In the genomic region with DNA sequence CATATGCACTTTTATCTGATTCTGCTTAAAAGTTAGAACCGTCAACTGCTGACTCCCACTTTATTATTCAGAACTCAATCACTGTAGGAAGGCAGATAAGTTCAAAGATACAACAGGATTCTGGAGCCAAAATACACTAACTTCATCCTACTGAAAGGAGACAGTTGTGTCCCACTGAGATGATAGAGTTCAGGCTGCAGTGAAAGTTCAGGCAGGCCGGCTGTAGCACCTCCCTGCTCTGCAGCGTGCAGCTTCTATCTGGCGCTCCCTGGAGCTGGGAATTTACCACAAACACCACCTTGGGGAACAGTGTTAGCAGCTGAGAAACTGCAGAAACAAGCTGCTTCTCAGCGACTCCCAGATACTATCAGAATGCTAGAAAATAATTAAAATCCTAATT, we compare ENCODE assay signal across 13 cellular contexts. TPM values are rescaled to one million over a fixed set of nuclear protein-coding genes. Genes with fewer than 3 reads are reported as not detected.
DNase-seq lines count a peak whose midpoint lies in the region; ATAC-seq, FAIRE-seq and TF ChIP-seq lines count a peak whose summit lies in the region.
"Had no signal": no experiment of that assay in that cellular context is flagged by ENCODE, and none has a peak within 500 bp of the region (broad histone marks: within the 10 kb centered on the region; RNA-seq: fewer than 3 reads in every experiment).

No MANE protein-coding gene starts in this region.

- H3K27me3 ChIP-seq in H9 (ENCODE audit: insufficient read depth, low read length) (no peaks in the 10 kb centered on the region), brain microvascular endothelial cell (replicated peaks) (no peaks in the 10 kb centered on the region), spleen (replicated peaks in 1 of 7) (no peaks in the 10 kb centered on the region)

- H3K79me1 ChIP-seq in H9 (ENCODE audit: insufficient read depth, low read depth, low read length, poor library complexity, severe bottlenecking) = no peaks in the 10 kb centered on the region

- H3K4me2 ChIP-seq in H9 (ENCODE audit: insufficient read depth, insufficient read length, low read length) = no peak overlapping the region

- H3K9me3 Mint-ChIP-seq in H9 = no peaks in the 10 kb centered on the region
- H3K9me3 Mint-ChIP-seq: central memory CD8-positive, alpha-beta T cell had no signal

- no peak overlapping the region for H4K8ac ChIP-seq in H9 (replicated peaks; ENCODE audit: insufficient read length, low read depth, low read length)

- no peak overlapping the region for H3K4me3 ChIP-seq in brain microvascular endothelial cell (ENCODE audit: low read depth, low read length)
- H3K4me3 ChIP-seq in kidney (ENCODE audit: low read length in 2 of 2) = no peak overlapping the region
- H3K4me3 ChIP-seq in spleen = no peak overlapping the region
- H3K4me3 ChIP-seq: GM12878 had no signal

- no peak overlapping the region for H3T11ph ChIP-seq in H9 (ENCODE audit: low read length)

- in situ Hi-C loops in brain microvascular endothelial cell (cut with HindIII; ENCODE audit: low pct_ligation_motif_present, low sequenced_read_pairs) = no loop called here

- H3K79me2 ChIP-seq in H9 (ENCODE audit: insufficient read depth, low read length) = no peaks in the 10 kb centered on the region

- H3K27ac ChIP-seq in H9 (ENCODE audit: insufficient read length, low read depth, low read length) (no peak overlapping the region), brain microvascular endothelial cell (no peak overlapping the region), kidney (ENCODE audit: low read depth in 2 of 2, low read length in 2 of 2) (no peak overlapping the region), spleen (no peak overlapping the region)

- no peak overlapping the region for H3K4me3 Mint-ChIP-seq in H9
- H3K4me3 Mint-ChIP-seq: activated CD8-positive, alpha-beta memory T cell treated with anti-CD3 and anti-CD28 coated beads, Interleukin-2, amount 10 ng/mL, durations not matched to agents 7 days and 5 days; CD4-positive, alpha-beta memory T cell; central memory CD8-positive, alpha-beta T cell had no signal

- no peak for FAIRE-seq in kidney (lab: Jason Lieb, UNC)
- FAIRE-seq: GM12878 had no signal

- H2BK12ac ChIP-seq in H9 (ENCODE audit: insufficient read length, low read depth, low read length) = no peak overlapping the region

- TF ChIP-seq CTCF in H9 (conservative IDR thresholded peaks at IDR 0.05) (peak; percentile 32; the same call in 2 of the 3 replicates), brain microvascular endothelial cell (IDR thresholded peaks at IDR 0.05; ENCODE audit: low read depth, low read length, missing control alignments) (peak; percentile 37), kidney (IDR thresholded peaks at IDR 0.05; ENCODE audit: borderline replicate concordance, extremely low read depth, insufficient read depth) (no peak), spleen (IDR thresholded peaks at IDR 0.05 in 8 of 11, conservative IDR thresholded peaks at IDR 0.05 in 3 of 11) (no peak)

- no peak overlapping the region for H3K18ac ChIP-seq in H9 (ENCODE audit: insufficient read length, low read depth, low read length)

- DNase-seq in A172 (ENCODE audit: low spot score) = peak; percentile 5
- peak; percentile 65 for DNase-seq in H9
- peak; percentile 54 for DNase-seq in brain microvascular endothelial cell
- peak; percentile 46 for DNase-seq in kidney
- DNase-seq in NCI-H748 (lab: John Stamatoyannopoulos, UW; ENCODE audit: unreplicated experiment) = no peak
- DNase-seq in spleen = no peak
- no peak for DNase-seq in HK-2 (ENCODE audit: unreplicated experiment)
- DNase-seq: activated CD8-positive, alpha-beta memory T cell treated with anti-CD3 and anti-CD28 coated beads, Interleukin-2, amount 10 ng/mL, durations not matched to agents 7 days and 5 days; CD4-positive, alpha-beta memory T cell; SW 1271 had no signal

- no peak for TF ChIP-seq POLR2A in spleen (IDR thresholded peaks at IDR 0.05)

- H3K9me3 ChIP-seq in H9 (ENCODE audit: control insufficient read depth, low read depth, low read length) (no peaks in the 10 kb centered on the region), kidney (ENCODE audit: control insufficient read depth in 1 of 2, low read length in 2 of 2) (peaks cover 0 to 2% of the 10 kb centered on the region in 2 donors), spleen (no peaks in the 10 kb centered on the region)

- H2AFZ ChIP-seq in H9 (ENCODE audit: low read length) = no peak overlapping the region

- H2BK15ac ChIP-seq in H9 (ENCODE audit: low read depth, low read length) = no peak overlapping the region

- H2AK5ac ChIP-seq in H9 (ENCODE audit: insufficient read length, low read length) = no peak overlapping the region

- H3K14ac ChIP-seq in H9 (ENCODE audit: insufficient read depth, low read length) = no peak overlapping the region

- no peaks in the 10 kb centered on the region for H3K4me1 ChIP-seq in H9 (ENCODE audit: insufficient read depth, low read length)
- no peaks in the 10 kb centered on the region for H3K4me1 ChIP-seq in kidney (ENCODE audit: control insufficient read depth in 1 of 2, insufficient read depth in 1 of 2, low read depth in 1 of 2, low read length in 2 of 2)
- H3K4me1 ChIP-seq in spleen = no peaks in the 10 kb centered on the region

- no peak overlapping the region for H3K4ac ChIP-seq in H9 (ENCODE audit: low read depth, low read length)

- H2BK5ac ChIP-seq in H9 (ENCODE audit: insufficient read length, low read length) = no peak overlapping the region

- H3K27me3 Mint-ChIP-seq in H9 (ENCODE audit: low read depth) = no peaks in the 10 kb centered on the region
- H3K27me3 Mint-ChIP-seq: activated CD8-positive, alpha-beta memory T cell treated with anti-CD3 and anti-CD28 coated beads, Interleukin-2, amount 10 ng/mL, durations not matched to agents 7 days and 5 days; CD4-positive, alpha-beta memory T cell; central memory CD8-positive, alpha-beta T cell had no signal

- H2BK20ac ChIP-seq in H9 (ENCODE audit: low read depth, low read length, poor library complexity, severe bottlenecking) = no peak overlapping the region

- H3K4me1 Mint-ChIP-seq in H9 = peaks cover 16 to 18% of the 10 kb centered on the region in 2 experiments
- H3K4me1 Mint-ChIP-seq: activated CD8-positive, alpha-beta memory T cell treated with anti-CD3 and anti-CD28 coated beads, Interleukin-2, amount 10 ng/mL, durations not matched to agents 7 days and 5 days; CD4-positive, alpha-beta memory T cell; central memory CD8-positive, alpha-beta T cell had no signal

- H3K56ac ChIP-seq in H9 (ENCODE audit: insufficient read length, low read depth, low read length) = no peak overlapping the region

- H3K23ac ChIP-seq in H9 (ENCODE audit: insufficient read length, low read depth, low read length) = no peak overlapping the region

- intact Hi-C loops in kidney (cut with DNase I) = no loop called here
- intact Hi-C loops in spleen (cut with DNase I; ENCODE audit: low total_unique reads) = no loop called here

- no peaks in the 10 kb centered on the region for H3K36me3 Mint-ChIP-seq in H9 (ENCODE audit: insufficient read depth in 1 of 3, low read depth in 3 of 3)
- H3K36me3 Mint-ChIP-seq: activated CD8-positive, alpha-beta memory T cell treated with anti-CD3 and anti-CD28 coated beads, Interleukin-2, amount 10 ng/mL, durations not matched to agents 7 days and 5 days; CD4-positive, alpha-beta memory T cell had no signal

- no CpG with 5 or more reads among the region's 5 CpGs for WGBS in H9 (ENCODE audit: extremely low coverage, insufficient read length, low lambda C conversion rate)
- WGBS in spleen, 5 donors = 60 to 72% (median 64%) methylated on average over 5 of the region's 5 CpGs

- H4K20me1 ChIP-seq in H9 (ENCODE audit: control insufficient read depth, insufficient read depth, insufficient read length) = no peaks in the 10 kb centered on the region

- H3K36me3 ChIP-seq in brain microvascular endothelial cell (replicated peaks) = no peaks in the 10 kb centered on the region
- no peaks in the 10 kb centered on the region for H3K36me3 ChIP-seq in kidney (ENCODE audit: control insufficient read depth in 1 of 2, insufficient read depth in 2 of 2, low read length in 2 of 2)
- no peaks in the 10 kb centered on the region for H3K36me3 ChIP-seq in spleen

- H3K9ac ChIP-seq in H9 (ENCODE audit: extremely low read depth, insufficient read length, low read length) = no peak overlapping the region
- H3K9ac ChIP-seq in kidney (ENCODE audit: low read length in 2 of 2) = no peak overlapping the region

- H2BK120ac ChIP-seq in H9 (ENCODE audit: low read depth, low read length, poor library complexity, severe bottlenecking) = no peak overlapping the region

- H4K91ac ChIP-seq in H9 (ENCODE audit: insufficient read length, low read depth, low read length) = no peak overlapping the region

- no peak overlapping the region; a peak in 1 of 7 replicates for H3K27ac Mint-ChIP-seq in H9
- H3K27ac Mint-ChIP-seq: activated CD8-positive, alpha-beta memory T cell treated with anti-CD3 and anti-CD28 coated beads, Interleukin-2, amount 10 ng/mL, durations not matched to agents 7 days and 5 days; CD4-positive, alpha-beta memory T cell had no signal

- no peak for ATAC-seq in HG02623 (IDR thresholded peaks at IDR 0.05; ENCODE audit: unreplicated experiment)
- ATAC-seq: activated CD8-positive, alpha-beta memory T cell treated with anti-CD3 and anti-CD28 coated beads, Interleukin-2, amount 10 ng/mL, durations not matched to agents 7 days and 5 days; GM12878 had no signal

- H4K5ac ChIP-seq in H9 (ENCODE audit: insufficient read length, low read depth, low read length) = no peak overlapping the region

- H3K23me2 ChIP-seq in H9 (ENCODE audit: insufficient read length, low read depth, low read length, poor library complexity, severe bottlenecking) = no peaks in the 10 kb centered on the region

RNA-seq across cellular contexts. Expression of a gene that starts 52.5 kb away (rescaled TPM):
- total RNA-seq in A172 (2014; rRNA removed; shearing (Covaris generic)) = 9.7 and 10.3 TPM in 2 replicates
- total RNA-seq in H9 (2021) = 13.7 and 15.0 TPM in 2 replicates
- total RNA-seq in kidney = 8.0 TPM
- polyA plus RNA-seq in kidney (ENCODE audit: insufficient read depth, low read depth, low replicate concordance) = 2.0 TPM
- 10 to 100 TPM in 4 of 7 donors, 1 to 10 TPM in 3; 8.7 to 26.2 (median 13.0) TPM for total RNA-seq in spleen
- polyA plus RNA-seq in spleen = 1 to 10 TPM; 1.1 to 2.3 (median 1.7) TPM

Comparison
In these comparisons a context has a peak if more than half of its experiments do, and no peak if none do; other contexts are left out.
1. DNase-seq: peak in A172 (single experiment), H9 (single experiment), brain microvascular endothelial cell (single experiment) and kidney (single experiment); none in NCI-H748 (single experiment), spleen (single experiment) and HK-2 (single experiment).
2. CTCF ChIP-seq: peak in H9 (single experiment) and brain microvascular endothelial cell (single experiment); none in kidney (single experiment) and spleen (0 of 11).